In the genomic region with DNA sequence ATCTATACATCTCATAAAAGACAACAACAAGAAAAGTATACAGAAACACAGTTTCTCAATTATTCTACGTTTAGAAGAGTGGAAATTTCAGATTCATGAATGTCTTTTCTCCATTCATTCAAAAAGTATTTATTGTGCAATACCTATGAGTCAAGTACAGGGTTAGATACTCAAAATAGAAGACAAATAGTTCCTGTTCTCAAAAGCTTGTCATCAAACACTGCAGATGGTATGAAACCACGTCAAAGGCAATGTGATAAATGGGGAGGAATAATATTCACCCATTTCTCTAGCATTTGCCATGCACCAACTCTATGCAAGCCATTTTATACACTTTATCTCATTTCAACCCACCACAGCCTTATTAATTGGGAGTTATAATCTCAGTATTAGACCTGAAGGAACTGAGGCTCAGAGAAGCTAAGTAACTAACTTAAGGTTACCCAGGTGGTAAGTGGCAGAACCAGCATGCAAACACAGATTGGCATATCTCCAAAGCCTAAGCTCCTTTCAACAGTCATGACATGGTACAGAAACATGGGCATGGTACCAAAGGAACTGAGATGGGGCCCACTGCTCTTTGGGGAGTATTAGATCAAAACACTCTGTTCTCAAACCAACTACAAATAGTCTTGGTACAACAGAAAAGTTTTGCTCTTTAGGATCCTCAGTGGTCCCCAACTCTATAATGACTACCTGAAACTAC, we compare ENCODE assay signal across 10 cellular contexts.
A peak's percentile ranks its signal among the peaks of the same experiment; 100 is the strongest.
DNase-seq lines count a peak whose midpoint lies in the region; ATAC-seq and TF ChIP-seq lines count a peak whose summit lies in the region.
"Had no signal": no experiment of that assay in that cellular context is flagged by ENCODE, and none has a peak within 500 bp of the region (broad histone marks: within the 10 kb centered on the region; RNA-seq: fewer than 3 reads in every experiment).

No MANE protein-coding gene starts in this region.

- whole genome bisulfite sequencing in psoas muscle, 3 donors, result 26 to 51% (median 36%) methylated on average over 2 of the region's 2 CpGs
- 8 to 13% (median 9%) methylated on average over 2 of the region's 2 CpGs for WGBS in adrenal gland, 4 donors

- no peaks in the 10 kb centered on the region for H4K20me1 ChIP-seq in PC-9 (ENCODE audit: insufficient read depth)

- H3K4me1 ChIP-seq in PC-9 (replicated peaks; ENCODE audit: insufficient read depth) (peaks cover 53% of the 10 kb centered on the region), psoas muscle (peaks cover 8% of the 10 kb centered on the region), adrenal gland (replicated peaks in 1 of 2) (peaks cover 0 to 14% of the 10 kb centered on the region in 2 donors)

- BruUV-seq in PC-9 (replicated peaks; lab: Mats Ljungman, UMichigan), result no TSS peak

- peak overlapping the region; percentile 52 for H3K4me2 ChIP-seq in PC-9

- POLR2A ChIA-PET in PC-9 (lab: Charles Lee; ENCODE audit: unreplicated experiment), result interaction anchor here (0.5 to 0.6 kb wide), 2 partner anchors 249 to 1006 kb away, joined by 5 to 6 read pairs; a partner anchor contains a TSS

- H3K36me3 ChIP-seq in PC-9 (ENCODE audit: low read depth) (no peaks in the 10 kb centered on the region), psoas muscle (ENCODE audit: insufficient read depth in 1 of 2, low read depth in 1 of 2) (no peaks in the 10 kb centered on the region), adrenal gland (replicated peaks in 1 of 2) (no peaks in the 10 kb centered on the region)

- TF ChIP-seq POLR2A in adrenal gland (IDR thresholded peaks at IDR 0.05), result no peak

- H3K4me3 ChIP-seq in PC-9 (no peak overlapping the region), psoas muscle (no peak overlapping the region), adrenal gland (no peak overlapping the region)

- CTCF ChIA-PET in PC-9 (lab: Charles Lee), result interaction anchor here (0.7 kb wide), 2 partner anchors 24 to 809 kb away, joined by 3 read pairs; no protein-coding TSS in a partner anchor

- peaks cover 7% of the 10 kb centered on the region for H3K9me3 ChIP-seq in PC-9 (ENCODE audit: insufficient read depth, low read depth)
- no peaks in the 10 kb centered on the region for H3K9me3 ChIP-seq in psoas muscle
- no peaks in the 10 kb centered on the region for H3K9me3 ChIP-seq in adrenal gland (replicated peaks in 1 of 3)

- peaks cover 28% of the 10 kb centered on the region for H3F3A ChIP-seq in PC-9 (ENCODE audit: insufficient read depth, low read depth)

- intact Hi-C loops in PC-9 (cut with micrococcal nuclease; ENCODE audit: unreplicated experiment), result no loop called here
- intact Hi-C loops in psoas muscle (cut with DNase I), result loop anchor here in 1 of 2 donors (5.0 kb wide), 1 partner anchor 65 kb away; no protein-coding TSS in a partner anchor
- intact Hi-C loops in adrenal gland (cut with DNase I), result no loop called here

- no peaks in the 10 kb centered on the region for H3K27me3 ChIP-seq in PC-9 (ENCODE audit: insufficient read depth, low read depth)
- H3K27me3 ChIP-seq in psoas muscle (ENCODE audit: insufficient read depth in 3 of 3, low read length in 2 of 3), result no peaks in the 10 kb centered on the region
- H3K27me3 ChIP-seq in adrenal gland, result no peaks in the 10 kb centered on the region

- peak overlapping the region; percentile 72 for H3K27ac ChIP-seq in PC-9
- H3K27ac ChIP-seq in psoas muscle, result peak overlapping the region; percentile 41
- H3K27ac ChIP-seq in adrenal gland, result peak overlapping the region in 2 of 5 donors; percentile 25 to 68

- H3K9me2 ChIP-seq in PC-9 (ENCODE audit: insufficient read depth), result no peaks in the 10 kb centered on the region

- ATAC-seq in psoas muscle, result peak; percentile 76 to 88 (median 84)
- ATAC-seq in HG03460 (IDR thresholded peaks at IDR 0.05; ENCODE audit: unreplicated experiment), result no peak
- ATAC-seq: effector memory CD8-positive, alpha-beta T cell had no signal

- no peaks in the 10 kb centered on the region for H3K79me2 ChIP-seq in PC-9 (ENCODE audit: low read depth)

- DNase-seq in GM04503 (ENCODE audit: low read depth) (peak; percentile 79), PC-9 (peak in 1 of 2 experiments; percentile 92), fibroblast of gingiva (ENCODE audit: low read depth) (peak; percentile 93), psoas muscle (no peak), medulla oblongata (ENCODE audit: extremely low spot score) (no peak), adrenal gland (no peak)
- DNase-seq in activated CD4-positive, alpha-beta T cell treated with anti-CD3 and anti-CD28 coated beads, Interleukin-2, amount 50 U/mL, for 48 hours, result no peak
- DNase-seq: effector memory CD8-positive, alpha-beta T cell; naive B cell had no signal

- no peak for TF ChIP-seq CTCF in PC-9 (conservative IDR thresholded peaks at IDR 0.05)
- TF ChIP-seq CTCF in psoas muscle (IDR thresholded peaks at IDR 0.05), result no peak
- no peak for TF ChIP-seq CTCF in adrenal gland (IDR thresholded peaks at IDR 0.05)

- no peak overlapping the region for H2AFZ ChIP-seq in PC-9

Comparison
In these comparisons a context has a peak if more than half of its experiments do, and no peak if none do; other contexts are left out.
1. DNase-seq: peak in GM04503 (single experiment) and fibroblast of gingiva (single experiment); none in psoas muscle (0 of 2), activated CD4-positive, alpha-beta T cell treated with anti-CD3 and anti-CD28 coated beads, Interleukin-2, amount 50 U/mL, for 48 hours (0 of 2), medulla oblongata (single experiment) and adrenal gland (0 of 7).